ENCODE assay signal across 1 cellular context in the genomic region with DNA sequence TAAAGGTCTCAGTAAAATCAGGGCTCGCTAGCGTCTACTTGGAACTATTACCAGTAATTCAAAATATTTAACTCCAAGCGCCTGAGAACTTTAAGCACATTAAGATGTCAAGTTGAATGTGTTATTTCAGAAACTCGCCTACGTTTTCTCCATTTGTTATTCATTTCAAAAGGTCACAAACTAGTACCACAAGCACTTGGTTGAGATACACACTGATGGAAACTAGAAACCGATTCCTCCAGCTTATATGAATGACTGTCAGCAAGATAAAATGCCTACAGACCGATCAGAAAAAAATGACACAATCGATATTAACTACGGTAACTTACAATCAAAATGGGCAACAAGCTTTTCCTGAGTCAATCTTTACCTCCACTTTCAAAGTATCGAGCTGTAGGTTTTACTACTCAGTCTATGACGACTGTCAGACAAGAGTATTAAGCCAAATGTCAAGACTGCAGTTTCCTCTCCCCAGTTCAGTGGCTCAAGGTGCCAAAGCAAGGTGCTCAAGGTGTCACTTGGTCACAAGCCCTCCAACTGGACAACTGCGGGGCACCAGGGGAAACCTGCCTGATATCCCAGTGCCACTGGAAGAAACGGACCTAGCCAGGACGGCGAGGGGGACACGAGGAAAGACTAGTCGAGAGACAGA.
TF ChIP-seq lines count a peak whose summit lies in the region.

No MANE protein-coding gene starts in this region.

TF ChIP-seq in H1, 55 proteins besides CTCF, POLR2A, EP300 and RAD21:
- TF ChIP-seq ZNF274 (IDR thresholded peaks at IDR 0.05; ENCODE audit: borderline replicate concordance, extremely low read depth, low read length): no peak
- no peak for TF ChIP-seq CBX5 (IDR thresholded peaks at IDR 0.05; ENCODE audit: low read depth, low read length)
- 0 out of 4 replicates have a peak, but pooled peaks of 1 of the 2 experiments have one; percentile 4 for TF ChIP-seq SIN3A (conservative IDR thresholded peaks at IDR 0.05 in 1 of 2, IDR thresholded peaks at IDR 0.05 in 1 of 2; ENCODE audit: low read depth in 1 of 2, low read length in 2 of 2)
- TF ChIP-seq SAP30 (IDR thresholded peaks at IDR 0.05; ENCODE audit: insufficient read depth, insufficient replicate concordance, low read length): peak; percentile 27
- no peak for TF ChIP-seq BCL11A (IDR thresholded peaks at IDR 0.05; ENCODE audit: low read depth in 2 of 2, low read length in 2 of 2)
TF ChIP-seq in H1: peak in this region for 2.
